In the genomic region with DNA sequence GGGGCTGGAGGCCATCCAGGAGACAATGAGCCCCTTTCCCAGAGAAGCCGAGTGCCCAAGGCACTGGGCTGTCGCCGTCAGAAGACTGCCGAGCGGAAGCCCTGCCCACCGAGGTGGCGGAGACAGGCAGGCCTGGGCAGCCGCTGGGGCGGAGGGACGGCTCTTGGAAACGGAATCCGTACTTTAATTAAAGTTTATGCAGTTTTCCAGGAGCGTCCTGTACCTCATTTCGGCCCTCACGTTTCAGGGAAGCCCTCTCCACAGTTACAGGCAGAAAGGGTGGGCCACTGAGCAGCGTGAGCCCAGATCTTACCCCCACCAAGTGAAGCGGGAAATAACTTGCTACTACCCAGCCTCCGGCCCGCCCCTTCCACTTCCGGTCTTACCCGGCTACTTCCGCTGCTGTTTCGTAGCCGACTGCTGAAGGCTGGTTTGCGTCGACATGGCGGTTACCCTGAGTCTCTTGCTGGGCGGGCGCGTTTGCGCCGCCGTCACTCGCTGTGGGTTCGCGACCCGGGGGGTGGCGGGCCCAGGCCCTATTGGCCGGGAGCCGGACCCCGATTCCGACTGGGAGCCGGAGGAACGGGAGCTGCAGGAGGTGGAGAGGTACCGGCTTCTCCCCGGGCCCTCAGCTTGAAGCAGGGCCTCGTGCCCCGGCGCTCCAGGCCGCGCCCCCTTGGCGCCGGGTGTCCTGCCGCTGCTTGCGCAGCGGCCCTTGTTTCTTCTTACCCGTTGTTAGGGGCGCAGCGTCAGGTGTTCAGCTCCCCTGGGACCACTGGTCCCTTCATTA, we compare ENCODE assay signal across 8 cellular contexts. TPM values are rescaled to one million over a fixed set of nuclear protein-coding genes. Genes with fewer than 3 reads are reported as not detected.
DNase-seq lines count a peak whose midpoint lies in the region; FAIRE-seq and TF ChIP-seq lines count a peak whose summit lies in the region.

A gene with protein sequence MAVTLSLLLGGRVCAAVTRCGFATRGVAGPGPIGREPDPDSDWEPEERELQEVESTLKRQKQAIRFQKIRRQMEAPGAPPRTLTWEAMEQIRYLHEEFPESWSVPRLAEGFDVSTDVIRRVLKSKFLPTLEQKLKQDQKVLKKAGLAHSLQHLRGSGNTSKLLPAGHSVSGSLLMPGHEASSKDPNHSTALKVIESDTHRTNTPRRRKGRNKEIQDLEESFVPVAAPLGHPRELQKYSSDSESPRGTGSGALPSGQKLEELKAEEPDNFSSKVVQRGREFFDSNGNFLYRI (plus strand): TSS at position 402 of the 790 bp plus-strand sequence. CDS start 41 bp downstream, at position 443.

- H2BK5ac ChIP-seq in neuronal stem cell (ENCODE audit: low read length) = no peak within 1 kb of the TSS

- peak within 1 kb of the TSS; percentile 56 for H3K14ac ChIP-seq in neuronal stem cell (ENCODE audit: low read length)

- H3K4me1 ChIP-seq in neuronal stem cell (ENCODE audit: control insufficient read depth in 2 of 2, insufficient read depth in 1 of 2, low read depth in 1 of 2, low read length in 2 of 2) (peaks cover 9 to 12% of the 10 kb centered on the region in 2 donors), subcutaneous abdominal adipose tissue (ENCODE audit: control insufficient read depth in 5 of 5, insufficient read depth in 5 of 5, low read length in 5 of 5) (peaks cover 12 to 65% (median 58%) of the 10 kb centered on the region in 5 donors)

- no peak within 1 kb of the TSS for H2BK12ac ChIP-seq in neuronal stem cell (ENCODE audit: low read length)

- no peaks in the 10 kb centered on the region; the same call in none of the 2 replicates for H3K27me3 Mint-ChIP-seq in HFFc6 (ENCODE audit: insufficient read depth)

- peak within 1 kb of the TSS; percentile 99 for H3K4me3 Mint-ChIP-seq in HFFc6

- peak within 1 kb of the TSS; percentile 91 for H2AFZ ChIP-seq in neuronal stem cell (ENCODE audit: low read length)

- peak within 1 kb of the TSS; percentile 60 for H3K4me2 ChIP-seq in neuronal stem cell (ENCODE audit: insufficient read depth, low read length, poor library complexity, severe bottlenecking)

- peak within 1 kb of the TSS; percentile 72 for H2AK5ac ChIP-seq in neuronal stem cell (ENCODE audit: low read depth, low read length)

- no CpG with 5 or more reads among the region's 59 CpGs for WGBS in neuronal stem cell (ENCODE audit: extremely low coverage in 2 of 2, insufficient read length in 2 of 2, insufficient replicate concordance in 1 of 2), 2 donors

- H3K27ac Mint-ChIP-seq in HFFc6 = peak within 1 kb of the TSS; percentile 97

- H3K4me3 ChIP-seq in neuronal stem cell (ENCODE audit: low read length in 2 of 2) (peak within 1 kb of the TSS; percentile 89 to 90), subcutaneous abdominal adipose tissue (ENCODE audit: low read depth in 1 of 5, low read length in 5 of 5) (peak within 1 kb of the TSS; percentile 89 to 98 (median 91))

- H3K27me3 ChIP-seq in neuronal stem cell (ENCODE audit: control insufficient read depth in 3 of 3, insufficient read depth in 3 of 3, low read depth in 1 of 3, low read length in 3 of 3) (no peaks in the 10 kb centered on the region), subcutaneous abdominal adipose tissue (ENCODE audit: control insufficient read depth in 5 of 5, insufficient read depth in 4 of 5, low read length in 5 of 5) (no peaks in the 10 kb centered on the region)

- FAIRE-seq in frontal cortex (lab: Jason Lieb, UNC) = no peak

- H3K9me3 Mint-ChIP-seq in HFFc6 = no peaks in the 10 kb centered on the region

- H3K36me3 Mint-ChIP-seq in HFFc6 (ENCODE audit: low read depth) = peaks cover 36% of the 10 kb centered on the region

- peak within 1 kb of the TSS; percentile 5 for H3K4ac ChIP-seq in neuronal stem cell (ENCODE audit: low read length)

- peaks cover 2% of the 10 kb centered on the region for H3K79me1 ChIP-seq in neuronal stem cell (ENCODE audit: low read depth, low read length)

- in situ Hi-C loops in SK-MEL-5 (cut with HindIII; ENCODE audit: low pct_unique_long_range_greater_than_20kb, low sequenced_read_pairs) = no loop called here

- no peak within 1 kb of the TSS for H4K91ac ChIP-seq in neuronal stem cell (ENCODE audit: low read depth, low read length, poor library complexity)

- H2BK15ac ChIP-seq in neuronal stem cell (ENCODE audit: low read length) = no peak within 1 kb of the TSS

- DNase-seq in GM04504 (ENCODE audit: low read depth) = peak; percentile 68
- DNase-seq in HFFc6 = peak; percentile 82
- peak; percentile 95 for DNase-seq in NAMALWA (ENCODE audit: low spot score)
- peak; percentile 93 for DNase-seq in SK-MEL-5 (ENCODE audit: low read depth, low spot score)
- peak; percentile 94 for DNase-seq in activated naive CD4-positive, alpha-beta T cell treated with Interleukin-2 at 50 U/mL for 16 hours
- peak; percentile 82 to 83 for DNase-seq in frontal cortex (ENCODE audit: low spot score in 2 of 2)
- DNase-seq in neuronal stem cell (ENCODE audit: low spot score) = peak; percentile 84

- H3K23ac ChIP-seq in neuronal stem cell (ENCODE audit: low read depth, low read length, poor library complexity) = peak within 1 kb of the TSS; percentile 50

- no peak within 1 kb of the TSS for H2BK120ac ChIP-seq in neuronal stem cell (ENCODE audit: low read depth, low read length)

- H3K36me3 ChIP-seq in neuronal stem cell (replicated peaks in 1 of 2; ENCODE audit: control insufficient read depth in 2 of 2, insufficient read depth in 2 of 2, low read length in 2 of 2) (peaks cover 5 to 35% of the 10 kb centered on the region in 2 donors), subcutaneous abdominal adipose tissue (ENCODE audit: control insufficient read depth in 5 of 5, insufficient read depth in 5 of 5, low read length in 5 of 5) (peaks cover 3 to 17% (median 12%) of the 10 kb centered on the region in 5 donors)

- H3K18ac ChIP-seq in neuronal stem cell (ENCODE audit: low read length) = peak within 1 kb of the TSS; percentile 90

- no peaks in the 10 kb centered on the region for H3K9me3 ChIP-seq in neuronal stem cell (replicated peaks in 1 of 2; ENCODE audit: control insufficient read depth in 2 of 2, insufficient read depth in 1 of 2, low read depth in 1 of 2, low read length in 2 of 2)
- no peaks in the 10 kb centered on the region for H3K9me3 ChIP-seq in subcutaneous abdominal adipose tissue (ENCODE audit: control insufficient read depth in 5 of 5, low read length in 5 of 5)

- TF ChIP-seq CTCF in HFFc6 (IDR thresholded peaks at IDR 0.05) = no peak

- H4K8ac ChIP-seq in neuronal stem cell (ENCODE audit: low read depth, low read length) = no peak within 1 kb of the TSS

- H3K27ac ChIP-seq in neuronal stem cell (replicated peaks; ENCODE audit: low read length) (peak within 1 kb of the TSS; percentile 85), subcutaneous abdominal adipose tissue (ENCODE audit: low read depth, low read length) (peak within 1 kb of the TSS; percentile 98)

- H3K4me1 Mint-ChIP-seq in HFFc6 (ENCODE audit: low read depth) = peaks cover 61% of the 10 kb centered on the region

- H3K9ac ChIP-seq in neuronal stem cell (ENCODE audit: low read depth, low read length, poor library complexity) (peak within 1 kb of the TSS; percentile 85), subcutaneous abdominal adipose tissue (ENCODE audit: low read length in 5 of 5) (peak within 1 kb of the TSS; percentile 87 to 98 (median 93))

RNA-seq across cellular contexts. Expression of the gene that starts here (rescaled TPM):
- total RNA-seq in HFFc6 (2021; fragmentation: NEBNext Ultra II Directional; extraction: Animal tissue kit (Norgen Biotek cat#: 25700)) = 100 to 1,000 TPM in 1 of 6 experiments, 10 to 100 TPM in 5; 81.3 to 105 (median 83.2) TPM
- total RNA-seq in SK-MEL-5 (2014; rRNA removed; shearing (Covaris generic)) = 88.4 and 99.6 TPM in 2 replicates
- polyA plus RNA-seq in SK-MEL-5 (2015; cell fraction: cytosol; rRNA removed) = 65.1 and 69.2 TPM in 2 replicates
- polyA plus RNA-seq in SK-MEL-5 (2015; cell fraction: nucleus; rRNA removed) = 28.8 and 29.4 TPM in 2 replicates
- 226 TPM for total RNA-seq in frontal cortex
- polyA plus RNA-seq in neuronal stem cell (2013, experiment 1 of 2) = 106 TPM
- polyA plus RNA-seq in neuronal stem cell (2013, experiment 2 of 2) = 104 TPM

Comparison
In these comparisons a context has a peak if more than half of its experiments do, and no peak if none do; other contexts are left out.
1. Peak in every context shown above with its lines: DNase-seq, H3K4me3 ChIP-seq and H3K27ac ChIP-seq.